In genomic region chr15:77386626-77387025, GRCh38 we compare ENCODE assay signal across 20 cellular contexts.
"Had no signal": no experiment of that assay in that cellular context is flagged by ENCODE, and none has a peak within 500 bp of the region (broad histone marks: within the 10 kb centered on the region; RNA-seq: fewer than 3 reads in every experiment).

No MANE protein-coding gene starts in this region.

- ATAC-seq: esophagus mucosa; foreskin keratinocyte; heart left ventricle; left lobe of liver; mucosa of descending colon; naive thymus-derived CD8-positive, alpha-beta T cell had no signal

- H3K36me3 Mint-ChIP-seq: naive thymus-derived CD8-positive, alpha-beta T cell had no signal

- H3K9me3 Mint-ChIP-seq: naive thymus-derived CD8-positive, alpha-beta T cell had no signal

- DNase-seq: cortex of kidney; dorsolateral prefrontal cortex; effector CD8-positive, alpha-beta T cell; foreskin keratinocyte; heart left ventricle; hippocampal formation; mammary epithelial cell; mucosa of descending colon; naive thymus-derived CD8-positive, alpha-beta T cell; posterior cingulate gyrus; sigmoid colon; small intestine; stimulated activated CD4-positive, alpha-beta T cell treated with anti-CD3 and anti-CD28 coated beads, Interleukin-12 subunit alpha, Interleukin-12 subunit beta, amount 100 ng/mL, for 4 hours; stimulated activated naive CD4-positive, alpha-beta T cell; stomach; substantia nigra; trophoblast cell had no signal

- H3K27me3 Mint-ChIP-seq: naive thymus-derived CD8-positive, alpha-beta T cell had no signal

- H3K4me3 Mint-ChIP-seq: naive thymus-derived CD8-positive, alpha-beta T cell had no signal

- H3K4me3 ChIP-seq: dorsolateral prefrontal cortex, heart left ventricle, mucosa of descending colon, sigmoid colon, stomach, thoracic aorta had no signal

- H3K27ac Mint-ChIP-seq: naive thymus-derived CD8-positive, alpha-beta T cell had no signal
